ENCODE assay signal across 8 cellular contexts in genomic region chr2:233857511-233858118, GRCh38. TPM values are rescaled to one million over a fixed set of nuclear protein-coding genes. Genes with fewer than 3 reads are reported as not detected.
DNase-seq lines count a peak whose midpoint lies in the region; ATAC-seq and TF ChIP-seq lines count a peak whose summit lies in the region.

No MANE protein-coding gene starts in this region.

- H3K4me1 Mint-ChIP-seq in T-cell = peaks cover 13 to 24% (median 24%) of the 10 kb centered on the region in 3 donors
- peaks cover 12 to 40% (median 18%) of the 10 kb centered on the region in 7 donors for H3K4me1 Mint-ChIP-seq in naive thymus-derived CD4-positive, alpha-beta T cell

- no peak overlapping the region for H3K27ac Mint-ChIP-seq in T-cell
- peak overlapping the region in 1 of 9 donors; percentile 43 for H3K27ac Mint-ChIP-seq in naive thymus-derived CD4-positive, alpha-beta T cell

- H3K9me3 ChIP-seq in HEK293 (ENCODE audit: control insufficient read depth, insufficient read depth, low read depth, low read length) = no peaks in the 10 kb centered on the region
- no peaks in the 10 kb centered on the region for H3K9me3 ChIP-seq in naive thymus-derived CD4-positive, alpha-beta T cell (ENCODE audit: control insufficient read depth in 2 of 3, low read length in 3 of 3)

- H3K4me3 Mint-ChIP-seq in T-cell = no peak overlapping the region
- peak overlapping the region in 2 of 10 donors; percentile 22 to 30 for H3K4me3 Mint-ChIP-seq in naive thymus-derived CD4-positive, alpha-beta T cell

- peaks cover 8% of the 10 kb centered on the region for H3K36me3 Mint-ChIP-seq in T-cell
- peaks cover 0 to 13% (median 0%) of the 10 kb centered on the region in 5 donors for H3K36me3 Mint-ChIP-seq in naive thymus-derived CD4-positive, alpha-beta T cell

- CTCF ChIA-PET in HEK293 (lab: Yijun Ruan, JAX) (interaction anchor here (0.5 to 2.5 kb wide), 22 partner anchors 9 to 675 kb away, joined by 3 to 18 read pairs (median 4); no protein-coding TSS in a partner anchor), T-cell (lab: Charles Lee) (interaction anchor here (0.6 to 1.1 kb wide), 7 partner anchors 10 to 688 kb away, joined by 3 to 10 read pairs (median 3); partner anchors contain the start of gene MSL3B (in 1 of the 2))
- CTCF ChIA-PET in naive thymus-derived CD4-positive, alpha-beta T cell (lab: Charles Lee) = interaction anchor here (0.7 kb wide), 1 partner anchor 11 kb away, joined by 4 read pairs; the partner anchor contains the start of gene MSL3B

- H3K9me3 Mint-ChIP-seq in T-cell = no peaks in the 10 kb centered on the region
- H3K9me3 Mint-ChIP-seq in naive thymus-derived CD4-positive, alpha-beta T cell = peaks cover 0 to 9% (median 0%) of the 10 kb centered on the region in 11 donors

- TF ChIP-seq CTCF in HEK293 (tag by site-specific recombination; IDR thresholded peaks at IDR 0.05) = peak; percentile 59
- peak; percentile 52 for TF ChIP-seq CTCF in astrocyte of the spinal cord (IDR thresholded peaks at IDR 0.05; ENCODE audit: low read depth, low read length)

- H3K4me1 ChIP-seq in HEK293 (ENCODE audit: control insufficient read depth, insufficient read depth, low read length) = no peaks in the 10 kb centered on the region
- H3K4me1 ChIP-seq in naive thymus-derived CD4-positive, alpha-beta T cell (ENCODE audit: control insufficient read depth in 2 of 2, insufficient read depth in 2 of 2, low read length in 2 of 2) = peaks cover 0 to 6% of the 10 kb centered on the region in 2 donors

- no peaks in the 10 kb centered on the region for H3K27me3 ChIP-seq in naive thymus-derived CD4-positive, alpha-beta T cell (ENCODE audit: control insufficient read depth in 2 of 2, insufficient read depth in 2 of 2, low read length in 2 of 2)

- no peak overlapping the region for H3K27ac ChIP-seq in HEK293 (ENCODE audit: extremely low read depth, low read depth, low read length)
- H3K27ac ChIP-seq in naive thymus-derived CD4-positive, alpha-beta T cell (ENCODE audit: low read depth, low read length) = no peak overlapping the region

- POLR2A ChIA-PET in HEK293 (lab: Yijun Ruan, JAX) = no interaction called here
- POLR2A ChIA-PET in T-cell (lab: Charles Lee) = no interaction called here
- POLR2A ChIA-PET in naive thymus-derived CD4-positive, alpha-beta T cell (lab: Charles Lee) = no interaction called here

- H3K27me3 Mint-ChIP-seq in T-cell = peaks cover 3 to 4% of the 10 kb centered on the region in 2 donors
- H3K27me3 Mint-ChIP-seq in naive thymus-derived CD4-positive, alpha-beta T cell = peaks cover 3 to 14% (median 6%) of the 10 kb centered on the region in 5 donors

- peaks cover under 1 to 10% of the 10 kb centered on the region in 2 experiments; a peak in 2 of 3 replicates for H3K36me3 ChIP-seq in HEK293 (ENCODE audit: control insufficient read depth in 2 of 2, insufficient read depth in 1 of 2, low read length in 2 of 2)
- H3K36me3 ChIP-seq in naive thymus-derived CD4-positive, alpha-beta T cell (ENCODE audit: control insufficient read depth in 2 of 3, insufficient read depth in 3 of 3, low read length in 3 of 3) = no peaks in the 10 kb centered on the region

- in situ Hi-C loops in astrocyte of the spinal cord (cut with HindIII; ENCODE audit: low sequenced_read_pairs) = no loop called here

- DNase-seq in AG08396 (ENCODE audit: low spot score) = peak; percentile 41
- DNase-seq in T-cell = peak in 26 of 34 experiments; percentile 15 to 54 (median 35)
- no peak for DNase-seq in astrocyte of the spinal cord (ENCODE audit: low read depth, low spot score)
- DNase-seq in naive thymus-derived CD4-positive, alpha-beta T cell = peak in 8 of 9 donors; percentile 18 to 69 (median 32)
- DNase-seq in mucosa of gallbladder (ENCODE audit: low spot score) = no peak
- DNase-seq in SK-N-DZ (ENCODE audit: low spot score) = no peak

- H3K4me3 ChIP-seq in HEK293 (ENCODE audit: low read depth, low read length) (no peak overlapping the region), astrocyte of the spinal cord (ENCODE audit: low read depth, low read length) (no peak overlapping the region)
- H3K4me3 ChIP-seq in naive thymus-derived CD4-positive, alpha-beta T cell (ENCODE audit: low read length) = no peak overlapping the region

- no peak for ATAC-seq in T-cell (replicated peaks in 1 of 4)
- peak; percentile 49 for ATAC-seq in naive thymus-derived CD4-positive, alpha-beta T cell
- ATAC-seq in GM21576 (IDR thresholded peaks at IDR 0.05; ENCODE audit: unreplicated experiment) = no peak

- intact Hi-C loops in naive thymus-derived CD4-positive, alpha-beta T cell (cut with micrococcal nuclease) = loop anchor here (2.0 to 10.0 kb wide), 6 partner anchors 245 to 687 kb away; no protein-coding TSS in a partner anchor

TF ChIP-seq in HEK293, 187 proteins besides CTCF, POLR2A, EP300 and RAD21:
- TF ChIP-seq ZNF654 (tag by site-specific recombination; IDR thresholded peaks at IDR 0.05; ENCODE audit: low read depth) = 0 out of 2 replicates have a peak, but pooled peaks have one; percentile 6
- TF ChIP-seq PATZ1 (tag by site-specific recombination; IDR thresholded peaks at IDR 0.05) = no peak

RNA-seq across cellular contexts. Expression of gene HJURP, which starts 3.3 kb away (rescaled TPM):
- 1 to 10 TPM in 3 of 5 donors, under 1 TPM in 2; 0.33 to 1.7 (median 1.1) TPM for total RNA-seq in T-cell
- 10 to 100 TPM in 1 of 5 experiments, under 1 TPM in 2, not detected in 2; 0.11 to 67.1 (median 0.27) TPM for total RNA-seq in naive thymus-derived CD4-positive, alpha-beta T cell
- polyA plus RNA-seq in naive thymus-derived CD4-positive, alpha-beta T cell = under 1 TPM in 1 of 2 donors, not detected in 1; 0.40 TPM
- 1.9 TPM for total RNA-seq in mucosa of gallbladder
- polyA plus RNA-seq in SK-N-DZ (2014; cell fraction: cytosol; rRNA removed) = 32.9 and 50.9 TPM in 2 replicates
- polyA plus RNA-seq in SK-N-DZ (2014; cell fraction: nucleus; rRNA removed) = 88.3 and 107 TPM in 2 replicates

RNA-seq across cellular contexts. Expression of gene TRPM8, which starts 59.6 kb away (rescaled TPM):
- total RNA-seq in T-cell (not detected), mucosa of gallbladder (0.12 TPM)
- total RNA-seq in naive thymus-derived CD4-positive, alpha-beta T cell = not detected
- not detected for polyA plus RNA-seq in naive thymus-derived CD4-positive, alpha-beta T cell
- polyA plus RNA-seq in SK-N-DZ (2014; cell fraction: cytosol; rRNA removed) = not detected in 2 replicates
- not detected in 2 replicates for polyA plus RNA-seq in SK-N-DZ (2014; cell fraction: nucleus; rRNA removed)

Comparison
In these comparisons a context has a peak if more than half of its experiments do, and no peak if none do; other contexts are left out.
1. DNase-seq: peak in AG08396 (single experiment), T-cell (26 of 34) and naive thymus-derived CD4-positive, alpha-beta T cell (8 of 9); none in astrocyte of the spinal cord (single experiment), mucosa of gallbladder (single experiment) and SK-N-DZ (single experiment).